In genomic region chr1:36306902-36307456, GRCh38 we compare ENCODE assay signal across 8 cellular contexts. TPM values are rescaled to one million over a fixed set of nuclear protein-coding genes. Genes with fewer than 3 reads are reported as not detected.
DNase-seq lines count a peak whose midpoint lies in the region; ATAC-seq and TF ChIP-seq lines count a peak whose summit lies in the region.

No MANE protein-coding gene starts in this region.

- H3K4me3 ChIP-seq in AG09309 (ENCODE audit: control insufficient read depth, low read depth, low read length), result peak overlapping the region; percentile 66
- H3K4me3 ChIP-seq in coronary artery, result peak overlapping the region; percentile 83
- H3K4me3 ChIP-seq in left lung, result peak overlapping the region; percentile 72 to 89

- no peaks in the 10 kb centered on the region for H3K9me3 ChIP-seq in left lung

- in situ Hi-C loops in GM18951 (cut with MboI; ENCODE audit: low sequenced_read_pairs, unreplicated experiment), result no loop called here

- peak; percentile 61 for DNase-seq in AG09309 (ENCODE audit: low read depth)
- peak; percentile 88 for DNase-seq in NCI-H345 treated with DMSO at 0.1 percent for 48 hours (lab: John Stamatoyannopoulos, UW; ENCODE audit: unreplicated experiment)
- peak; percentile 88 to 90 for DNase-seq in activated CD4-positive, alpha-beta T cell treated with anti-CD3 and anti-CD28 coated beads for 4 hours
- peak; percentile 92 for DNase-seq in coronary artery (ENCODE audit: low spot score)
- DNase-seq in left lung, result peak; percentile 94 to 97
- peak; percentile 87 for DNase-seq in stimulated activated CD4-positive, alpha-beta T cell treated with anti-CD3 and anti-CD28 coated beads, Interleukin-2, amount 100 ng/mL, for 4 hours (ENCODE audit: low read depth)

- intact Hi-C loops in left lung (cut with DNase I), result no loop called here

- TF ChIP-seq CTCF in AG09309 (IDR thresholded peaks at IDR 0.05; ENCODE audit: control insufficient read depth, insufficient read depth, low read depth, low read length, missing control alignments) (no peak), coronary artery (IDR thresholded peaks at IDR 0.05) (no peak), left lung (IDR thresholded peaks at IDR 0.05) (no peak)

- H3K36me3 ChIP-seq in left lung, result peaks cover 0 to 30% of the 10 kb centered on the region in 2 donors

- TF ChIP-seq POLR2A in GM18951 (IDR thresholded peaks at IDR 0.05; ENCODE audit: extremely low read depth, insufficient read depth, insufficient read length), result peak; percentile 97

- H3K27me3 ChIP-seq in left lung, result no peaks in the 10 kb centered on the region

- peaks cover 9 to 38% of the 10 kb centered on the region in 2 donors for H3K4me1 ChIP-seq in left lung

- peak overlapping the region; percentile 22 to 80 for H3K27ac ChIP-seq in coronary artery
- peak overlapping the region; percentile 83 to 87 for H3K27ac ChIP-seq in left lung

- ATAC-seq in HG03175 (IDR thresholded peaks at IDR 0.05; ENCODE audit: unreplicated experiment), result peak; percentile 97
- ATAC-seq in left lung, result peak; percentile 95

RNA-seq across cellular contexts. Expression of gene SH3D21, which starts 0.8 kb away (rescaled TPM):
- total RNA-seq in left lung, result 10 to 100 TPM in 1 of 2 donors, 1 to 10 TPM in 1; 7.1 to 25.9 TPM

RNA-seq across cellular contexts. Expression of gene EVA1B, which starts 16.5 kb away (rescaled TPM):
- total RNA-seq in left lung, result 10 to 100 TPM; 34.2 to 34.7 TPM

Comparison
In these comparisons a context has a peak if more than half of its experiments do, and no peak if none do; other contexts are left out.
1. Peak in every context shown above with its lines: DNase-seq, ATAC-seq, H3K4me3 ChIP-seq and H3K27ac ChIP-seq.